ENCODE assay signal across 1 cellular context in genomic region chr1:228749765-228750164, GRCh38.
TF ChIP-seq lines count a peak whose summit lies in the region.

No MANE protein-coding gene starts in this region.

TF ChIP-seq in SK-N-SH treated with all-trans-retinoic acid at 6 μM for 48 hours, 23 proteins besides CTCF, POLR2A, EP300 and RAD21 (continued from another document):
- TF ChIP-seq POU6F1 (CRISPR knock-in tag; IDR thresholded peaks at IDR 0.05; ENCODE audit: borderline replicate concordance, low read depth) (no peak), PPARA (CRISPR knock-in tag; IDR thresholded peaks at IDR 0.05; ENCODE audit: borderline replicate concordance) (no peak), OSR1 (CRISPR knock-in tag; IDR thresholded peaks at IDR 0.05) (no peak), ZNF70 (CRISPR knock-in tag; IDR thresholded peaks at IDR 0.05) (no peak), ZC3H10 (CRISPR knock-in tag; IDR thresholded peaks at IDR 0.05) (no peak), SNAI2 (CRISPR knock-in tag; IDR thresholded peaks at IDR 0.05) (no peak), TCF4 (CRISPR knock-in tag; IDR thresholded peaks at IDR 0.05; ENCODE audit: borderline replicate concordance) (no peak; the same call in 1 of the 2 replicates), ZNF565 (CRISPR knock-in tag; conservative IDR thresholded peaks at IDR 0.05; ENCODE audit: low read depth) (no peak)
